In genomic region chr12:96448287-96448686, GRCh38 we compare ENCODE assay signal across 15 cellular contexts. TPM values are rescaled to one million over a fixed set of nuclear protein-coding genes. Genes with fewer than 3 reads are reported as not detected.
DNase-seq lines count a peak whose midpoint lies in the region; ATAC-seq and TF ChIP-seq lines count a peak whose summit lies in the region.
"Had no signal": no experiment of that assay in that cellular context is flagged by ENCODE, and none has a peak within 500 bp of the region (broad histone marks: within the 10 kb centered on the region; RNA-seq: fewer than 3 reads in every experiment).

No MANE protein-coding gene starts in this region.

- no peak for TF ChIP-seq CTCF in C4-2B (conservative IDR thresholded peaks at IDR 0.05)
- TF ChIP-seq CTCF in HFFc6 (IDR thresholded peaks at IDR 0.05): no peak
- no peak for TF ChIP-seq CTCF in VCaP (conservative IDR thresholded peaks at IDR 0.05)
- TF ChIP-seq CTCF in GM10266 (IDR thresholded peaks at IDR 0.05; ENCODE audit: control insufficient read depth, insufficient read depth, low read depth, missing control alignments): no peak
- no peak for TF ChIP-seq CTCF in lower lobe of right lung (IDR thresholded peaks at IDR 0.05)

- H3K27me3 Mint-ChIP-seq in HFFc6 (ENCODE audit: insufficient read depth): no peaks in the 10 kb centered on the region
- H3K27me3 Mint-ChIP-seq: activated T-helper 17 cell treated with anti-CD3 and anti-CD28 coated beads, Interleukin-2, amount 50 U/mL, for 72 hours; stimulated activated naive CD8-positive, alpha-beta T cell treated with anti-CD3 and anti-CD28 coated beads, Interleukin-15, amount 100 ng/mL, for 72 hours had no signal

- H3K27ac ChIP-seq in C4-2B: peak overlapping the region; percentile 49; the same call in 1 of the 2 replicates
- H3K27ac ChIP-seq in VCaP: peak overlapping the region; percentile 64
- H3K27ac ChIP-seq in lower lobe of right lung: no peak overlapping the region
- H3K27ac ChIP-seq: esophagus muscularis mucosa, right lobe of liver had no signal

- intact Hi-C loops in lower lobe of right lung (cut with DNase I): no loop called here

- H3K4me3 ChIP-seq in lower lobe of right lung: no peak overlapping the region
- H3K4me3 ChIP-seq: esophagus muscularis mucosa, MG63, right lobe of liver had no signal

- H3K4me1 Mint-ChIP-seq in HFFc6 (ENCODE audit: low read depth): peaks cover 53% of the 10 kb centered on the region

- H3K36me3 Mint-ChIP-seq in HFFc6 (ENCODE audit: low read depth): peaks cover 20% of the 10 kb centered on the region

- DNase-seq in HFFc6 (peak; percentile 44), iris pigment epithelial cell (ENCODE audit: low read depth) (peak; percentile 77), iPS-NIHi7 (ENCODE audit: extremely low spot score) (no peak), GM10266 (ENCODE audit: extremely low spot score) (no peak), lower lobe of right lung (no peak), GF-D8 (lab: John Stamatoyannopoulos, UW) (no peak)
- DNase-seq: activated CD4-positive, alpha-beta T cell treated with anti-CD3 and anti-CD28 coated beads, Interleukin-2, amount 50 U/mL, for 1 hour; C1 segment of cervical spinal cord; MG63; right lobe of liver; stimulated activated naive CD8-positive, alpha-beta T cell treated with anti-CD3 and anti-CD28 coated beads, Interleukin-15, amount 100 ng/mL, for 72 hours had no signal

- H3K9me3 Mint-ChIP-seq in HFFc6: peaks cover 18% of the 10 kb centered on the region
- H3K9me3 Mint-ChIP-seq: activated T-helper 17 cell treated with anti-CD3 and anti-CD28 coated beads, Interleukin-2, amount 50 U/mL, for 72 hours had no signal

- peaks cover 20% of the 10 kb centered on the region for H3K4me1 ChIP-seq in lower lobe of right lung
- H3K4me1 ChIP-seq: right lobe of liver had no signal

- peak overlapping the region; percentile 71 for H3K27ac Mint-ChIP-seq in HFFc6
- H3K27ac Mint-ChIP-seq: activated T-helper 17 cell treated with anti-CD3 and anti-CD28 coated beads, Interleukin-2, amount 50 U/mL, for 72 hours; stimulated activated naive CD8-positive, alpha-beta T cell treated with anti-CD3 and anti-CD28 coated beads, Interleukin-15, amount 100 ng/mL, for 72 hours had no signal

- no peak overlapping the region for H3K4me3 Mint-ChIP-seq in HFFc6
- H3K4me3 Mint-ChIP-seq: activated T-helper 17 cell treated with anti-CD3 and anti-CD28 coated beads, Interleukin-2, amount 50 U/mL, for 72 hours; stimulated activated naive CD8-positive, alpha-beta T cell treated with anti-CD3 and anti-CD28 coated beads, Interleukin-15, amount 100 ng/mL, for 72 hours had no signal

- ATAC-seq in lower lobe of right lung: no peak
- ATAC-seq: activated T-helper 17 cell treated with anti-CD3 and anti-CD28 coated beads, Interleukin-2, amount 50 U/mL, for 72 hours; stimulated activated naive CD8-positive, alpha-beta T cell treated with anti-CD3 and anti-CD28 coated beads, Interleukin-15, amount 100 ng/mL, for 72 hours had no signal

- no peaks in the 10 kb centered on the region for H3K27me3 ChIP-seq in lower lobe of right lung (ENCODE audit: low read depth)
- H3K27me3 ChIP-seq: esophagus muscularis mucosa, MG63, right lobe of liver had no signal

- H3K9me3 ChIP-seq in lower lobe of right lung: no peaks in the 10 kb centered on the region
- H3K9me3 ChIP-seq: esophagus muscularis mucosa, right lobe of liver had no signal

- H3K36me3 ChIP-seq in lower lobe of right lung: no peaks in the 10 kb centered on the region
- H3K36me3 ChIP-seq: esophagus muscularis mucosa, MG63, right lobe of liver had no signal

RNA-seq across cellular contexts. Expression of gene CFAP54, which starts 41.1 kb away (rescaled TPM):
- under 1 TPM; 0.40 to 0.66 (median 0.56) TPM for total RNA-seq in HFFc6 (2021; fragmentation: NEBNext Ultra II Directional; extraction: Animal tissue kit (Norgen Biotek cat#: 25700))
- total RNA-seq in lower lobe of right lung: 7.9 TPM

RNA-seq across cellular contexts. Expression of gene CDK17, which starts 48.0 kb away (rescaled TPM):
- total RNA-seq in HFFc6 (2021; fragmentation: NEBNext Ultra II Directional; extraction: Animal tissue kit (Norgen Biotek cat#: 25700)): 10 to 100 TPM; 24.6 to 28.8 (median 26.5) TPM
- 41.7 TPM for total RNA-seq in lower lobe of right lung

Comparison
In these comparisons a context has a peak if more than half of its experiments do, and no peak if none do; other contexts are left out.
1. DNase-seq: peak in HFFc6 (single experiment) and iris pigment epithelial cell (single experiment); none in iPS-NIHi7 (single experiment), GM10266 (single experiment), lower lobe of right lung (single experiment) and GF-D8 (single experiment).